In genomic region chr2:241734208-241734466, GRCh38 we compare ENCODE assay signal across 9 cellular contexts. TPM values are rescaled to one million over a fixed set of nuclear protein-coding genes. Genes with fewer than 3 reads are reported as not detected.
DNase-seq lines count a peak whose midpoint lies in the region; ATAC-seq and TF ChIP-seq lines count a peak whose summit lies in the region.
"Had no signal": no experiment of that assay in that cellular context is flagged by ENCODE, and none has a peak within 500 bp of the region (broad histone marks: within the 10 kb centered on the region; RNA-seq: fewer than 3 reads in every experiment).

No MANE protein-coding gene starts in this region.

- H3K9me3 Mint-ChIP-seq in T-cell, result no peaks in the 10 kb centered on the region
- H3K9me3 Mint-ChIP-seq: nephron had no signal

- H3K4me1 ChIP-seq in iPS-20b (ENCODE audit: insufficient read depth, low read length) (no peaks in the 10 kb centered on the region), tibial nerve (peaks cover 0 to 28% (median 7%) of the 10 kb centered on the region in 4 donors)

- peak overlapping the region; percentile 54 to 73 (median 70) for H3K4me3 Mint-ChIP-seq in T-cell

- DNase-seq in BJ (ENCODE audit: low read depth) (no peak), H7 (no peak), T-cell (no peak), tibial nerve (ENCODE audit: low spot score in 2 of 2) (no peak)
- no peak for DNase-seq in stimulated activated CD4-positive, alpha-beta T cell treated with anti-CD3 and anti-CD28 coated beads, Interleukin-2, amount 100 ng/mL, for 24 hours

- H3K36me3 Mint-ChIP-seq in T-cell, result no peaks in the 10 kb centered on the region

- WGBS in tibial nerve, 2 donors, result 0 to 2% methylated on average over 13 to 22 of the region's 25 CpGs

- H3K36me3 ChIP-seq in BJ (ENCODE audit: control insufficient read depth, insufficient read depth, low read length) (peaks cover 3% of the 10 kb centered on the region), H7 (replicated peaks; ENCODE audit: control insufficient read depth, insufficient read depth, low read length) (no peaks in the 10 kb centered on the region), iPS-20b (ENCODE audit: insufficient read depth, low read depth, low read length) (no peaks in the 10 kb centered on the region), tibial nerve (peaks cover 0 to 15% (median 0%) of the 10 kb centered on the region in 3 donors)

- peaks cover 27 to 48% (median 39%) of the 10 kb centered on the region in 3 donors for H3K4me1 Mint-ChIP-seq in T-cell

- POLR2A ChIA-PET in BJ (lab: Charles Lee) (no interaction called here), T-cell (lab: Charles Lee) (interaction anchor here in 1 of 2 donors (0.5 to 0.7 kb wide), 2 partner anchors 32 to 33 kb away, joined by 3 read pairs; no protein-coding TSS in a partner anchor)

- no peak for TF ChIP-seq POLR2A in tibial nerve (IDR thresholded peaks at IDR 0.05)

- TF ChIP-seq EP300 in tibial nerve (IDR thresholded peaks at IDR 0.05), result no peak

- ATAC-seq in T-cell (replicated peaks in 1 of 4) (no peak), HG02798 (IDR thresholded peaks at IDR 0.05; ENCODE audit: poor library complexity, unreplicated experiment) (no peak), GM19351 (IDR thresholded peaks at IDR 0.05; ENCODE audit: unreplicated experiment) (no peak)

- H3K9me3 ChIP-seq in iPS-20b (ENCODE audit: insufficient read depth, low read depth, low read length), result no peaks in the 10 kb centered on the region
- H3K9me3 ChIP-seq in tibial nerve, result no peaks in the 10 kb centered on the region

- CTCF ChIA-PET in BJ (lab: Yijun Ruan, JAX) (interaction anchor here (1.2 to 2.8 kb wide), 7 partner anchors 8 to 144 kb away, joined by 3 to 15 read pairs (median 9); partner anchors contain the start of gene ING5), T-cell (lab: Charles Lee) (interaction anchor here in 1 of 2 donors (0.6 to 1.2 kb wide), 3 partner anchors 29 to 515 kb away, joined by 3 read pairs; no protein-coding TSS in a partner anchor)

- no peak overlapping the region for H3K27ac Mint-ChIP-seq in T-cell
- H3K27ac Mint-ChIP-seq: nephron had no signal

- H3K27me3 ChIP-seq in BJ (ENCODE audit: control insufficient read depth, insufficient read depth, low read length) (no peaks in the 10 kb centered on the region), H7 (ENCODE audit: control insufficient read depth, insufficient read depth, low read length) (peaks cover 7% of the 10 kb centered on the region; the same call in 1 of the 2 replicates), iPS-20b (ENCODE audit: insufficient read depth, low read length) (peaks cover 11% of the 10 kb centered on the region), tibial nerve (no peaks in the 10 kb centered on the region)

- H3K27ac ChIP-seq in iPS-20b (ENCODE audit: low read length) (no peak overlapping the region), tibial nerve (peak overlapping the region; percentile 66 to 90 (median 74))

- peak; percentile 39; the same call in 1 of the 2 replicates for TF ChIP-seq CTCF in BJ (IDR thresholded peaks at IDR 0.05; ENCODE audit: insufficient read depth, low read depth, low read length)
- no peak for TF ChIP-seq CTCF in tibial nerve (IDR thresholded peaks at IDR 0.05)

- no peaks in the 10 kb centered on the region for H3K27me3 Mint-ChIP-seq in T-cell

- H3K9ac ChIP-seq in iPS-20b (ENCODE audit: low read depth, low read length), result no peak overlapping the region

- H3K4me3 ChIP-seq in BJ (ENCODE audit: low read depth, low read length), result peak overlapping the region; percentile 82
- H3K4me3 ChIP-seq in H7 (ENCODE audit: insufficient read depth, low read depth, low read length), result peak overlapping the region; percentile 53
- H3K4me3 ChIP-seq in iPS-20b (ENCODE audit: low read length), result peak overlapping the region; percentile 61; the same call in 1 of the 2 replicates
- peak overlapping the region; percentile 66 to 95 (median 90) for H3K4me3 ChIP-seq in tibial nerve

RNA-seq across cellular contexts. Expression of gene D2HGDH, which starts 0.3 kb away (rescaled TPM):
- 8.0 and 16.1 TPM in 2 replicates for polyA plus RNA-seq in BJ (2011; rRNA removed)
- polyA minus RNA-seq in BJ (2011; rRNA and poly(A)+ RNA removed), result 4.1 and 6.5 TPM in 2 replicates
- total RNA-seq in H7 (2014; rRNA removed; shearing (Covaris generic)), result 23.5 and 26.3 TPM in 2 replicates
- total RNA-seq in T-cell (10 to 100 TPM; 48.6 to 58.3 (median 54.0) TPM), tibial nerve (10 to 100 TPM; 24.7 to 58.8 (median 43.9) TPM)

RNA-seq across cellular contexts. Expression of gene ING5, which starts 32.3 kb away (rescaled TPM):
- polyA plus RNA-seq in BJ (2011; rRNA removed), result 24.2 and 27.0 TPM in 2 replicates
- 13.1 and 27.6 TPM in 2 replicates for polyA minus RNA-seq in BJ (2011; rRNA and poly(A)+ RNA removed)
- total RNA-seq in H7 (2014; rRNA removed; shearing (Covaris generic)), result 41.2 and 41.4 TPM in 2 replicates
- total RNA-seq in T-cell, result 10 to 100 TPM; 63.0 to 98.0 (median 77.4) TPM
- total RNA-seq in tibial nerve, result 10 to 100 TPM; 33.4 to 73.3 (median 56.2) TPM

RNA-seq across cellular contexts. Expression of gene GAL3ST2, which starts 42.5 kb away (rescaled TPM):
- polyA plus RNA-seq in BJ (2011; rRNA removed), result not detected in 2 replicates
- not detected in 2 replicates for polyA minus RNA-seq in BJ (2011; rRNA and poly(A)+ RNA removed)
- total RNA-seq in H7 (2014; rRNA removed; shearing (Covaris generic)), result 0.14 TPM in 1 of 2 replicates, not detected in the other
- 1 to 10 TPM in 1 of 5 donors, under 1 TPM in 1, not detected in 3; 0.80 to 1.4 TPM for total RNA-seq in T-cell
- total RNA-seq in tibial nerve, result 1 to 10 TPM in 1 of 4 donors, under 1 TPM in 2, not detected in 1; 0.21 to 3.9 (median 0.30) TPM

RNA-seq across cellular contexts. Expression of gene DTYMK, which starts 47.5 kb away (rescaled TPM):
- polyA plus RNA-seq in BJ (2011; rRNA removed), result 29.6 and 43.8 TPM in 2 replicates
- 9.9 and 13.1 TPM in 2 replicates for polyA minus RNA-seq in BJ (2011; rRNA and poly(A)+ RNA removed)
- total RNA-seq in H7 (2014; rRNA removed; shearing (Covaris generic)), result 64.1 and 78.2 TPM in 2 replicates
- total RNA-seq in T-cell, result 10 to 100 TPM; 11.6 to 23.6 (median 18.2) TPM
- 10 to 100 TPM; 20.5 to 35.4 (median 21.3) TPM for total RNA-seq in tibial nerve
